Comparison of ENCODE assay signal across 15 cellular contexts in genomic region chr9:121324316-121324715, GRCh38. TPM values are rescaled to one million over a fixed set of nuclear protein-coding genes. Genes with fewer than 3 reads are reported as not detected.
DNase-seq lines count a peak whose midpoint lies in the region; ATAC-seq and TF ChIP-seq lines count a peak whose summit lies in the region.
"Had no signal": no experiment of that assay in that cellular context is flagged by ENCODE, and none has a peak within 500 bp of the region (broad histone marks: within the 10 kb centered on the region; RNA-seq: fewer than 3 reads in every experiment).

No MANE protein-coding gene starts in this region.

- no peak for TF ChIP-seq EP300 in sigmoid colon (IDR thresholded peaks at IDR 0.05)

- H3K4me3 ChIP-seq in right atrium auricular region (no peak overlapping the region), sigmoid colon (no peak overlapping the region), aorta (ENCODE audit: low read length in 2 of 2) (no peak overlapping the region)

- intact Hi-C loops in cardiac septum (cut with DNase I) (no loop called here), sigmoid colon (cut with DNase I) (loop anchor here (2.0 kb wide), 1 partner anchor 36 kb away; no protein-coding TSS in a partner anchor), aorta (cut with DNase I) (no loop called here)

- H3K36me3 ChIP-seq in right atrium auricular region: peaks cover 98% of the 10 kb centered on the region
- peaks cover 38 to 99% (median 68%) of the 10 kb centered on the region in 4 donors for H3K36me3 ChIP-seq in sigmoid colon
- H3K36me3 ChIP-seq in aorta (ENCODE audit: control insufficient read depth in 1 of 2, insufficient read depth in 2 of 2, low read length in 1 of 2): peaks cover 0 to 23% of the 10 kb centered on the region in 2 donors

- 88 to 92% methylated on average over 5 of the region's 5 CpGs for WGBS in sigmoid colon, 2 donors
- WGBS in aorta, 2 donors: 86 to 91% methylated on average over 5 of the region's 5 CpGs

- peaks cover 0 to 72% of the 10 kb centered on the region in 2 donors for H3K4me1 ChIP-seq in right atrium auricular region
- peaks cover 0 to 75% (median 73%) of the 10 kb centered on the region in 4 donors for H3K4me1 ChIP-seq in sigmoid colon
- H3K4me1 ChIP-seq in aorta (ENCODE audit: control insufficient read depth in 1 of 2, insufficient read depth in 2 of 2, low read length in 2 of 2): no peaks in the 10 kb centered on the region

- TF ChIP-seq POLR2A in sigmoid colon (IDR thresholded peaks at IDR 0.05): no peak

- ATAC-seq in aorta (ENCODE audit: low FRiP score): no peak
- no peak for ATAC-seq in GM19452 (IDR thresholded peaks at IDR 0.05; ENCODE audit: unreplicated experiment)
- ATAC-seq: left lobe of liver had no signal

- H3K27ac ChIP-seq in right atrium auricular region (peak overlapping the region; percentile 90 to 94), caudate nucleus (ENCODE audit: low read depth, low read length) (peak overlapping the region; percentile 80), sigmoid colon (peak overlapping the region; percentile 91 to 99 (median 94)), aorta (ENCODE audit: low read depth in 1 of 2, low read length in 2 of 2) (peak overlapping the region; percentile 94 to 99)

- no peaks in the 10 kb centered on the region for H3K27me3 ChIP-seq in right atrium auricular region
- no peaks in the 10 kb centered on the region for H3K27me3 ChIP-seq in sigmoid colon
- no peaks in the 10 kb centered on the region for H3K27me3 ChIP-seq in aorta (ENCODE audit: control insufficient read depth in 1 of 2, insufficient read depth in 2 of 2, low read length in 1 of 2)

- no peak for TF ChIP-seq CTCF in right atrium auricular region (IDR thresholded peaks at IDR 0.05)
- no peak for TF ChIP-seq CTCF in sigmoid colon (IDR thresholded peaks at IDR 0.05)

- DNase-seq in right atrium auricular region (ENCODE audit: low spot score) (peak; percentile 57), cardiac septum (ENCODE audit: low spot score) (no peak), caudate nucleus (lab: John Stamatoyannopoulos, UW) (no peak), sigmoid colon (peak; percentile 70), aorta (no peak), SKM-1 treated with dmso at 0.1 percent for 144 hours (lab: John Stamatoyannopoulos, UW; ENCODE audit: unreplicated experiment) (no peak), GM03348 (ENCODE audit: low spot score) (no peak)
- DNase-seq: activated CD4-positive, alpha-beta memory T cell treated with anti-CD3 and anti-CD28 coated beads for 36 hours; activated gamma-delta T cell; glutamatergic neuron; HCEC 1CT; NCI-H446; T-helper 9 cell had no signal

- H3K9me3 ChIP-seq in right atrium auricular region (no peaks in the 10 kb centered on the region), sigmoid colon (no peaks in the 10 kb centered on the region), aorta (ENCODE audit: control insufficient read depth, low read length) (no peaks in the 10 kb centered on the region)

RNA-seq across cellular contexts. Expression of gene STOM, which starts 45.7 kb away (rescaled TPM):
- total RNA-seq in right atrium auricular region (100 to 1,000 TPM; 152 to 173 TPM), cardiac septum (191 TPM), sigmoid colon (100 to 1,000 TPM; 303 to 609 (median 321) TPM), aorta (100 to 1,000 TPM; 375 to 384 TPM)
- polyA plus RNA-seq in sigmoid colon (100 to 1,000 TPM in 1 of 3 donors, 10 to 100 TPM in 2; 22.8 to 140 (median 44.6) TPM), aorta (100 to 1,000 TPM in 1 of 2 donors, 10 to 100 TPM in 1; 80.0 to 115 TPM)

RNA-seq across cellular contexts. Expression of gene GSN, which starts 56.4 kb away (rescaled TPM):
- 1,000 to 10,000 TPM; 1,444 to 3,478 TPM for total RNA-seq in right atrium auricular region
- 855 TPM for total RNA-seq in cardiac septum
- total RNA-seq in sigmoid colon: 1,000 to 10,000 TPM; 1,610 to 2,826 (median 1,919) TPM
- 100 to 1,000 TPM; 333 to 617 (median 497) TPM for polyA plus RNA-seq in sigmoid colon
- total RNA-seq in aorta: 1,000 to 10,000 TPM in 1 of 2 donors, 100 to 1,000 TPM in 1; 922 to 2,469 TPM
- polyA plus RNA-seq in aorta: 1,000 to 10,000 TPM in 1 of 2 donors, 100 to 1,000 TPM in 1; 451 to 1,099 TPM

Comparison
In these comparisons a context has a peak if more than half of its experiments do, and no peak if none do; other contexts are left out.
1. DNase-seq: peak in right atrium auricular region (single experiment) and sigmoid colon (single experiment); none in cardiac septum (single experiment), caudate nucleus (0 of 61), aorta (0 of 2), SKM-1 treated with dmso at 0.1 percent for 144 hours (single experiment) and GM03348 (single experiment).
2. Peak in every context shown above with its lines, with median percentiles within 50 percentile points of each other: H3K27ac ChIP-seq.